In the genomic region with DNA sequence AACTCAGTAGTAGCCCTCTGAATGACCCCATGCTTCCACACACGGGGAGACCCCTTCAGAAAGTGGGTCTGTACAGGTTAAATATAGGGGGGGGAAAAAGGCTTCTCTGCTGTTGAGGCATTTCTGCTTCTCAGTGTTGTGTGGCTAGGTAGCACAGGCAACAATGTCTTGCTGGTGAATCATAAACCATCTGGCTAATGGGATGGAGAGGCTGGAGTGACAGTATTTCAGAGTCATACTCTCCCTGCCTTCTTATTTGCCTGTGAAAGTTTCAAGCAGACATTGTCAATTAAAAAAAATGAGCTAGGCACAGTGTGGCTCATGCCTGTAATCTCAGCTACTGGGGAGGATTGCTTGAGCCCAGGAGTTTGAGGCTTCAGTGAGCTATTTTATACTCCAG, we compare ENCODE assay signal across 12 cellular contexts. TPM values are rescaled to one million over a fixed set of nuclear protein-coding genes. Genes with fewer than 3 reads are reported as not detected.
DNase-seq lines count a peak whose midpoint lies in the region; ATAC-seq and TF ChIP-seq lines count a peak whose summit lies in the region.
"Had no signal": no experiment of that assay in that cellular context is flagged by ENCODE, and none has a peak within 500 bp of the region (broad histone marks: within the 10 kb centered on the region; RNA-seq: fewer than 3 reads in every experiment).

No MANE protein-coding gene starts in this region.

- DNase-seq in activated CD4-positive, CD25-positive, alpha-beta regulatory T cell treated with anti-CD3 and anti-CD28 coated beads, Interleukin-2, amount 50 U/mL, for 72 hours, result no peak
- DNase-seq in HS-5 (ENCODE audit: low read depth) (peak; percentile 68), cardiac fibroblast (ENCODE audit: low read depth in 2 of 2) (peak; percentile 30 to 85), nephron progenitor cell (no peak), glutamatergic neuron (no peak), mesothelial cell of epicardium (ENCODE audit: low spot score in 2 of 2, unreplicated experiment in 2 of 2) (no peak), NCI-H2081 (lab: John Stamatoyannopoulos, UW) (no peak)
- DNase-seq: BE2C; central memory CD4-positive, alpha-beta T cell; MM.1S; NCI-H526 treated with DMSO at 0.1 percent for 48 hours had no signal

- H3K9me3 Mint-ChIP-seq in nephron progenitor cell (peaks cover 35% of the 10 kb centered on the region), glutamatergic neuron (ENCODE audit: unreplicated experiment) (no peaks in the 10 kb centered on the region), mesothelial cell of epicardium (peaks cover 17% of the 10 kb centered on the region)

- H3K4me3 Mint-ChIP-seq in nephron progenitor cell (no peak overlapping the region), glutamatergic neuron (ENCODE audit: unreplicated experiment) (no peak overlapping the region), mesothelial cell of epicardium (no peak overlapping the region)

- H3K27ac Mint-ChIP-seq in nephron progenitor cell (peak overlapping the region; percentile 4), glutamatergic neuron (ENCODE audit: unreplicated experiment) (no peak overlapping the region), mesothelial cell of epicardium (no peak overlapping the region)

- ATAC-seq in activated CD4-positive, CD25-positive, alpha-beta regulatory T cell treated with anti-CD3 and anti-CD28 coated beads, Interleukin-2, amount 50 U/mL, for 24 hours, result peak; percentile 48 to 68

- no peaks in the 10 kb centered on the region for H3K4me1 Mint-ChIP-seq in nephron progenitor cell
- H3K4me1 Mint-ChIP-seq in glutamatergic neuron (ENCODE audit: low read depth, unreplicated experiment), result no peaks in the 10 kb centered on the region
- no peaks in the 10 kb centered on the region for H3K4me1 Mint-ChIP-seq in mesothelial cell of epicardium

- TF ChIP-seq CTCF in cardiac fibroblast (IDR thresholded peaks at IDR 0.05; ENCODE audit: low read depth, low read length) (no peak), nephron progenitor cell (IDR thresholded peaks at IDR 0.05) (no peak), glutamatergic neuron (IDR thresholded peaks at IDR 0.05; ENCODE audit: partially characterized antibody, unreplicated experiment) (no peak), mesothelial cell of epicardium (IDR thresholded peaks at IDR 0.05; ENCODE audit: unreplicated experiment) (no peak)

- H3K4me3 ChIP-seq in cardiac fibroblast (replicated peaks in 1 of 2; ENCODE audit: low read depth in 2 of 2, low read length in 2 of 2), result no peak overlapping the region

- peaks cover 80% of the 10 kb centered on the region for H3K36me3 Mint-ChIP-seq in nephron progenitor cell (ENCODE audit: low read depth)
- H3K36me3 Mint-ChIP-seq in glutamatergic neuron (ENCODE audit: unreplicated experiment), result peaks cover 13% of the 10 kb centered on the region
- H3K36me3 Mint-ChIP-seq in mesothelial cell of epicardium, result peaks cover 37% of the 10 kb centered on the region

- no peaks in the 10 kb centered on the region for H3K27me3 Mint-ChIP-seq in nephron progenitor cell (ENCODE audit: low read depth, poor library complexity)
- H3K27me3 Mint-ChIP-seq in glutamatergic neuron (ENCODE audit: unreplicated experiment), result peaks cover under 1% of the 10 kb centered on the region
- H3K27me3 Mint-ChIP-seq in mesothelial cell of epicardium (ENCODE audit: low read depth), result no peaks in the 10 kb centered on the region

RNA-seq across cellular contexts. Expression of a gene that starts 14.2 kb away (rescaled TPM):
- total RNA-seq in glutamatergic neuron (ENCODE audit: unreplicated experiment) (not detected), mesothelial cell of epicardium (0.20 to 0.63 TPM (median 0.55 TPM) in 3 replicates)

Comparison
In these comparisons a context has a peak if more than half of its experiments do, and no peak if none do; other contexts are left out.
1. DNase-seq: peak in HS-5 (single experiment) and cardiac fibroblast (2 of 2); none in activated CD4-positive, CD25-positive, alpha-beta regulatory T cell treated with anti-CD3 and anti-CD28 coated beads, Interleukin-2, amount 50 U/mL, for 72 hours (single experiment), nephron progenitor cell (single experiment), glutamatergic neuron (single experiment), mesothelial cell of epicardium (0 of 2) and NCI-H2081 (0 of 2).